Comparison of ENCODE assay signal across 8 cellular contexts in the genomic region with DNA sequence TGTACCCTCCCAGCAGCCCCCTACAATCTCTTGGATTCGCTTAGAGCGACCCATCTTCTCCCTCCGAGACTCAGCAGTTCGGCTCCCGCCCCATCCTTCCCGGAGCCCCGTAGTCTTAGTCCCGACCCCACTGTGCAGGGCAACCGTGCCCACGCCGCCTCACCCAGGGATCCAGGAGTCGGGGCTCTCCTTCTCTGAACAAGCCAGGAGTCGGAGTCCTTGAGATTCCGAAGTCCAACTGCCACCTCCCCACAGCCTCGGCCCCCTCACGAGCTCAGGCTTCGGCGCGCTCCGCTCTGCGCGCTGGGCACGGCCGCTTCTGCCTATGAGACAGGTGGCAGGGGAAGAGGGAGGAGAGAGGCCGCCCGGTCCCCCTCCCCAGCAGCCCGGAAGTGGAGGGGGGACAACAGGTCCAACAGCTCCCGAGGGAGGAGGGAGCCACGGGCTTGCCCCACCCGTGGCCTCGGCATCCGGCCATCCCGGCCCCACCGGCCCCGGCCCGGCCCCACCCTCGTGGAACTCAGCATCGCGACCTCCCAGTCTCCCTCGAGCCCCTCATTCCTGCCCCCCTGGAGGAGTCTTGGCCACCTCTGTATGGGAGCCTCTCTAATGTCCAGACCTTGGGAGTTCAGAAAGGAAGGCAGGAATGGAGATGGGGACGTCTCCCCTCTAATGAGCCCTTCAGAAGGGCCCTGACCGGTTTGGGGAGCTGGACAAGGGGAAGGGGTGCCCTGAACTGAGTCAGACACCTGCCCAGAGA. TPM values are rescaled to one million over a fixed set of nuclear protein-coding genes. Genes with fewer than 3 reads are reported as not detected.
A peak's percentile ranks its signal among the peaks of the same experiment; 100 is the strongest.
DNase-seq lines count a peak whose midpoint lies in the region; ATAC-seq and TF ChIP-seq lines count a peak whose summit lies in the region.

A gene (minus strand): TSS at position 321 of the 760 bp plus-strand sequence. CDS start 628 bp downstream, outside the sequence.

- H4K20me1 ChIP-seq in Karpas-422 (ENCODE audit: insufficient read depth, low read depth, low read length) = no peaks in the 10 kb centered on the region

- no peaks in the 10 kb centered on the region for H3K27me3 Mint-ChIP-seq in activated CD4-positive, alpha-beta T cell treated with anti-CD3 and anti-CD28 coated beads for 36 hours
- no peaks in the 10 kb centered on the region for H3K27me3 Mint-ChIP-seq in naive B cell

- peaks cover 32% of the 10 kb centered on the region for H3K4me1 Mint-ChIP-seq in activated CD4-positive, alpha-beta T cell treated with anti-CD3 and anti-CD28 coated beads for 36 hours
- H3K4me1 Mint-ChIP-seq in naive B cell = peaks cover 20 to 38% (median 27%) of the 10 kb centered on the region in 3 donors

- H2AFZ ChIP-seq in Karpas-422 (ENCODE audit: low read length) = peak within 1 kb of the TSS; percentile 89

- TF ChIP-seq CTCF in epithelial cell of esophagus (IDR thresholded peaks at IDR 0.05; ENCODE audit: insufficient read depth, low read depth, low read length, missing control alignments) = no peak
- TF ChIP-seq CTCF in transverse colon (IDR thresholded peaks at IDR 0.05) = no peak

- peak within 1 kb of the TSS; percentile 64 for H3K9ac ChIP-seq in Karpas-422 (ENCODE audit: low read length)

- no peaks in the 10 kb centered on the region for H3K27me3 ChIP-seq in Karpas-422 (ENCODE audit: low read length)
- no peaks in the 10 kb centered on the region for H3K27me3 ChIP-seq in transverse colon

- H3K79me2 ChIP-seq in Karpas-422 (ENCODE audit: low read length) = no peaks in the 10 kb centered on the region

- no peaks in the 10 kb centered on the region for H3K9me3 ChIP-seq in Karpas-422 (ENCODE audit: low read length)
- H3K9me3 ChIP-seq in transverse colon = no peaks in the 10 kb centered on the region

- H3K36me3 Mint-ChIP-seq in activated CD4-positive, alpha-beta T cell treated with anti-CD3 and anti-CD28 coated beads for 36 hours (ENCODE audit: low read depth) = peaks cover 29% of the 10 kb centered on the region
- peaks cover 0 to 4% of the 10 kb centered on the region in 2 donors for H3K36me3 Mint-ChIP-seq in naive B cell

- DNase-seq in COLO668 (lab: John Stamatoyannopoulos, UW; ENCODE audit: unreplicated experiment) (peak; percentile 29), Karpas-422 (no peak), epithelial cell of esophagus (ENCODE audit: low read depth) (peak; percentile 41), naive B cell (no peak), transverse colon (peak; percentile 60), MV-4-11 (lab: John Stamatoyannopoulos, UW) (no peak)
- DNase-seq in activated CD4-positive, alpha-beta T cell treated with anti-CD3 and anti-CD28 coated beads for 36 hours = peak; percentile 71

- intact Hi-C loops in activated CD4-positive, alpha-beta T cell treated with anti-CD3 and anti-CD28 coated beads for 36 hours (cut with DNase I, micrococcal nuclease) = loop anchor here (1.0 to 5.0 kb wide), 11 partner anchors 14 to 164 kb away; a partner anchor contains a TSS
- intact Hi-C loops in transverse colon (cut with DNase I; ENCODE audit: low total_unique reads) = no loop called here

- WGBS in transverse colon (ENCODE audit: low coverage in 1 of 2), 2 donors = 4% methylated on average over 19 of the region's 42 CpGs; no CpG with 5 or more reads in 1 of the 2 donors

- H3K27ac ChIP-seq in Karpas-422 (ENCODE audit: low read length) (no peak within 1 kb of the TSS), transverse colon (peak within 1 kb of the TSS; percentile 85 to 93 (median 90))

- H3K4me2 ChIP-seq in Karpas-422 (ENCODE audit: low read depth, low read length, poor library complexity, severe bottlenecking) = peak within 1 kb of the TSS; percentile 89

- in situ Hi-C loops in transverse colon (cut with MboI; ENCODE audit: low pct_ligation_motif_present in 1 of 4, low pct_unique_long_range_greater_than_20kb in 1 of 4, low sequenced_read_pairs in 3 of 4) = no loop called here

- peak within 1 kb of the TSS; percentile 67 for H3K4me3 ChIP-seq in Karpas-422 (ENCODE audit: low read length)
- peak within 1 kb of the TSS; percentile 97 for H3K4me3 ChIP-seq in epithelial cell of esophagus (ENCODE audit: low read length)
- H3K4me3 ChIP-seq in transverse colon = peak within 1 kb of the TSS; percentile 52 to 85 (median 74)

- ATAC-seq in GM21576 (IDR thresholded peaks at IDR 0.05; ENCODE audit: unreplicated experiment) = peak; percentile 22
- ATAC-seq in activated CD4-positive, alpha-beta T cell treated with anti-CD3 and anti-CD28 coated beads for 36 hours = peak; percentile 47
- peak; percentile 29 to 36 for ATAC-seq in naive B cell (ENCODE audit: low read depth in 2 of 2)

- no peak for TF ChIP-seq EP300 in transverse colon (IDR thresholded peaks at IDR 0.05; ENCODE audit: low read depth)

- H3K36me3 ChIP-seq in Karpas-422 (ENCODE audit: insufficient read depth, low read length) (no peaks in the 10 kb centered on the region), transverse colon (peaks cover 0 to 13% (median 5%) of the 10 kb centered on the region in 4 donors)

- H3K9me3 Mint-ChIP-seq in activated CD4-positive, alpha-beta T cell treated with anti-CD3 and anti-CD28 coated beads for 36 hours (ENCODE audit: low read depth) = no peaks in the 10 kb centered on the region
- H3K9me3 Mint-ChIP-seq in naive B cell = no peaks in the 10 kb centered on the region

- H3K27ac Mint-ChIP-seq in activated CD4-positive, alpha-beta T cell treated with anti-CD3 and anti-CD28 coated beads for 36 hours = peak within 1 kb of the TSS; percentile 94
- H3K27ac Mint-ChIP-seq in naive B cell = peak within 1 kb of the TSS; percentile 85 to 99 (median 97)

- H3K4me1 ChIP-seq in Karpas-422 (ENCODE audit: low read length) (peaks cover 16% of the 10 kb centered on the region), transverse colon (peaks cover 9 to 22% (median 15%) of the 10 kb centered on the region in 4 donors)

- peak within 1 kb of the TSS; percentile 96 for H3K4me3 Mint-ChIP-seq in activated CD4-positive, alpha-beta T cell treated with anti-CD3 and anti-CD28 coated beads for 36 hours
- H3K4me3 Mint-ChIP-seq in naive B cell = peak within 1 kb of the TSS; percentile 92 to 99 (median 94)

- H3K9me2 ChIP-seq in Karpas-422 (replicated peaks; ENCODE audit: insufficient read depth, low read length) = no peaks in the 10 kb centered on the region

- CTCF ChIA-PET in activated CD4-positive, alpha-beta T cell treated with anti-CD3 and anti-CD28 coated beads for 36 hours (lab: Charles Lee) = interaction anchor here (0.6 to 3.6 kb wide), 12 partner anchors 13 to 164 kb away, joined by 3 to 27 read pairs (median 6); a partner anchor contains a TSS

- peak; percentile 33 for TF ChIP-seq POLR2A in transverse colon (IDR thresholded peaks at IDR 0.05)

- POLR2A ChIA-PET in activated CD4-positive, alpha-beta T cell treated with anti-CD3 and anti-CD28 coated beads for 36 hours (lab: Charles Lee) = interaction anchor here (0.5 to 1.8 kb wide), 6 partner anchors 15 to 58 kb away, joined by 3 to 10 read pairs (median 4); no protein-coding TSS in a partner anchor

RNA-seq across cellular contexts. Expression of the gene that starts here (rescaled TPM):
- 5.6 and 9.9 TPM in 2 replicates for total RNA-seq in Karpas-422 (2014; rRNA removed; shearing (Covaris generic); ENCODE audit: low replicate concordance)
- total RNA-seq in activated CD4-positive, alpha-beta T cell treated with anti-CD3 and anti-CD28 coated beads for 36 hours = 10 to 100 TPM; 14.7 to 17.8 TPM
- 1 to 10 TPM in 5 of 6 donors, under 1 TPM in 1; 0.26 to 4.2 (median 2.5) TPM for polyA plus RNA-seq in naive B cell (ENCODE audit: low read depth in 6 of 6)
- total RNA-seq in transverse colon = 10 to 100 TPM; 10.2 to 28.7 (median 16.5) TPM

Comparison
In these comparisons a context has a peak if more than half of its experiments do, and no peak if none do; other contexts are left out.
1. DNase-seq: peak in COLO668 (single experiment), activated CD4-positive, alpha-beta T cell treated with anti-CD3 and anti-CD28 coated beads for 36 hours (single experiment), epithelial cell of esophagus (single experiment) and transverse colon (single experiment); none in Karpas-422 (single experiment), naive B cell (single experiment) and MV-4-11 (single experiment).
2. Peak in every context shown above with its lines, with median percentiles within 50 percentile points of each other: ATAC-seq and H3K4me3 ChIP-seq.